In the genomic region with DNA sequence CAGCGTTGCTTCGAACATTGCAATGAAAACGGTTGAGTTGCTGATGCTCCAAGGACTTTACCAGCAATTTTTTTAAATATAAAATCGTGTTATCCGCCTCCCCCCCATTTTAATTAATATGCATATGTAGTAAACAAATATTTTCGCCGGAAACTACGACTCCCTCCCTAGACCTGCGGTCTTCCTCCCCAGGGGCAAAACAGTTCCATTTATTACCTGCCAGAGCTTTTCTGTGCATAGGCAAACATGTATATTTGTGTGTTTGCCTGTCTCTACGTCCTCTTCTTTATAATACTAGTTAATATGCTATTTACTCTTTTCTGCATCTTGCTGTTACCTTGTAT, we compare ENCODE assay signal across 8 cellular contexts. TPM values are rescaled to one million over a fixed set of nuclear protein-coding genes. Genes with fewer than 3 reads are reported as not detected.
A peak's percentile ranks its signal among the peaks of the same experiment; 100 is the strongest.
DNase-seq lines count a peak whose midpoint lies in the region; ATAC-seq and TF ChIP-seq lines count a peak whose summit lies in the region.

No MANE protein-coding gene starts in this region.

- ATAC-seq in GM18907 (IDR thresholded peaks at IDR 0.05; ENCODE audit: unreplicated experiment) (peak; percentile 20), HG02884 (IDR thresholded peaks at IDR 0.05; ENCODE audit: unreplicated experiment) (peak; percentile 16), lung (ENCODE audit: insufficient read depth, low FRiP score) (no peak), sciatic nerve (no peak)
- peak; percentile 2 for ATAC-seq in activated T-helper 17 cell treated with anti-CD3 and anti-CD28 coated beads, Interleukin-2, amount 50 U/mL, for 72 hours (replicated peaks)

- H3K36me3 Mint-ChIP-seq in activated T-helper 17 cell treated with anti-CD3 and anti-CD28 coated beads, Interleukin-2, amount 50 U/mL, for 72 hours (ENCODE audit: low read depth), result peaks cover 23% of the 10 kb centered on the region

- H3K9me3 Mint-ChIP-seq in activated T-helper 17 cell treated with anti-CD3 and anti-CD28 coated beads, Interleukin-2, amount 50 U/mL, for 72 hours, result no peaks in the 10 kb centered on the region

- H3K36me3 ChIP-seq in lung (ENCODE audit: control insufficient read depth in 2 of 2, insufficient read depth in 2 of 2, low read length in 2 of 2), result peaks cover 0 to under 1% of the 10 kb centered on the region in 2 donors

- H3K27ac Mint-ChIP-seq in activated T-helper 17 cell treated with anti-CD3 and anti-CD28 coated beads, Interleukin-2, amount 50 U/mL, for 72 hours, result no peak overlapping the region

- peaks cover 2 to 15% of the 10 kb centered on the region in 2 donors for H3K4me1 ChIP-seq in lung (ENCODE audit: control insufficient read depth in 2 of 2, insufficient read depth in 2 of 2, low read length in 2 of 2)

- no peak for TF ChIP-seq CTCF in lung (IDR thresholded peaks at IDR 0.05; ENCODE audit: control extremely low read depth, extremely low read depth)

- H3K9me3 ChIP-seq in lung (ENCODE audit: control insufficient read depth in 2 of 2, insufficient read depth in 1 of 2, low read length in 1 of 2), result no peaks in the 10 kb centered on the region

- no peaks in the 10 kb centered on the region for H3K27me3 Mint-ChIP-seq in activated T-helper 17 cell treated with anti-CD3 and anti-CD28 coated beads, Interleukin-2, amount 50 U/mL, for 72 hours

- peaks cover 17% of the 10 kb centered on the region for H3K4me1 Mint-ChIP-seq in activated T-helper 17 cell treated with anti-CD3 and anti-CD28 coated beads, Interleukin-2, amount 50 U/mL, for 72 hours

- no peak overlapping the region for H3K4me3 Mint-ChIP-seq in activated T-helper 17 cell treated with anti-CD3 and anti-CD28 coated beads, Interleukin-2, amount 50 U/mL, for 72 hours

- DNase-seq in lung (ENCODE audit: low spot score) (no peak), head of caudate nucleus (no peak), iPS-NIHi11 (ENCODE audit: low spot score) (no peak), sciatic nerve (ENCODE audit: low spot score) (no peak), NCI-H2029 treated with DMSO at 0.1 percent for 48 hours (lab: John Stamatoyannopoulos, UW) (no peak)

- intact Hi-C loops in head of caudate nucleus (cut with DNase I) (loop anchor here (5.0 kb wide), 1 partner anchor 210 kb away; a partner anchor contains a TSS), sciatic nerve (cut with DNase I) (no loop called here)

- peak overlapping the region; percentile 81 for H3K4me3 ChIP-seq in lung

- no peaks in the 10 kb centered on the region for H3K27me3 ChIP-seq in lung (ENCODE audit: control insufficient read depth, insufficient read depth)

- peak overlapping the region; percentile 68 to 93 for H3K27ac ChIP-seq in lung (ENCODE audit: low read depth in 1 of 2, low read length in 1 of 2)

- WGBS in lung, 2 donors, result 0 to 1% methylated on average over 10 of the region's 10 CpGs

RNA-seq across cellular contexts. Expression of a gene that starts 0.6 kb away (rescaled TPM):
- 100 to 1,000 TPM; 107 to 111 TPM for total RNA-seq in activated T-helper 17 cell treated with anti-CD3 and anti-CD28 coated beads, Interleukin-2, amount 50 U/mL, for 72 hours
- total RNA-seq in lung, result 100 to 1,000 TPM in 1 of 2 donors, 10 to 100 TPM in 1; 47.6 to 102 TPM
- polyA plus RNA-seq in lung, result 10 to 100 TPM; 45.9 to 80.3 TPM
- total RNA-seq in sciatic nerve, result 64.0 TPM

Comparison
In these comparisons a context has a peak if more than half of its experiments do, and no peak if none do; other contexts are left out.
1. ATAC-seq: peak in GM18907 (single experiment), HG02884 (single experiment) and activated T-helper 17 cell treated with anti-CD3 and anti-CD28 coated beads, Interleukin-2, amount 50 U/mL, for 72 hours (single experiment); none in lung (single experiment) and sciatic nerve (single experiment).